Comparison of ENCODE assay signal across 8 cellular contexts in the genomic region with DNA sequence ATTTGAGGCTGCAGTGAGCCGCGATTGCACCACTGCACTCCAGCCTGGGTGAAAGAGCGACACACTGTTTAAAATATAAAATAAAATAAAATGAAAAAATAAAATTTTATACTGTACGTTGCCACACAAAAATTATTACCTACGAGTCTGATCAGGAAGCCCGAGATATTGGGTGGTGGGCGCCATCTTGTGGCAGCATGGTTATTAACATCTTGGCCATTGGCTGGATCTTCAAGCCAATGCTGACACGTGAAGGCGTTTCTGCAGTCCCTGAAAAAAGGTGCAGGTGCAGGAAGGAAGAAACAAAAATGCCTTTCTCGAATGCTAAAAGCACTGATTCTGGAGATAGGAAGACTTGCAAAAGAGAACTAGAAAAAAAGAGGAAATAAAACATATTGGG. TPM values are rescaled to one million over a fixed set of nuclear protein-coding genes. Genes with fewer than 3 reads are reported as not detected.
DNase-seq lines count a peak whose midpoint lies in the region; ATAC-seq, FAIRE-seq and TF ChIP-seq lines count a peak whose summit lies in the region.

No MANE protein-coding gene starts in this region.

- no peak for FAIRE-seq in urothelium cell line (lab: Jason Lieb, UNC)

- no peaks in the 10 kb centered on the region for H3K36me3 ChIP-seq in Panc1 (ENCODE audit: control insufficient read depth, insufficient read depth, low read length)
- H3K36me3 ChIP-seq in trophoblast cell (ENCODE audit: control insufficient read depth in 1 of 2, insufficient read depth in 2 of 2, low read length in 2 of 2) = no peaks in the 10 kb centered on the region

- no peak overlapping the region for H3K23ac ChIP-seq in trophoblast cell (ENCODE audit: low read length)

- no peak overlapping the region for H2BK120ac ChIP-seq in trophoblast cell (ENCODE audit: insufficient read depth, low read length, poor library complexity)

- H3K18ac ChIP-seq in trophoblast cell (ENCODE audit: low read length) = no peak overlapping the region

- H3K79me1 ChIP-seq in trophoblast cell (ENCODE audit: low read length) = no peaks in the 10 kb centered on the region

- POLR2A ChIA-PET in Panc1 (lab: Charles Lee) = no interaction called here

- H3K9ac ChIP-seq in trophoblast cell (ENCODE audit: low read length) = no peak overlapping the region

- no peak overlapping the region for H2BK12ac ChIP-seq in trophoblast cell (ENCODE audit: low read length)

- no peak overlapping the region for H3K4me3 ChIP-seq in Panc1 (ENCODE audit: low read depth in 2 of 2, low read length in 2 of 2)
- no peak overlapping the region for H3K4me3 ChIP-seq in foreskin fibroblast (ENCODE audit: low read depth in 1 of 2, low read length in 2 of 2)
- H3K4me3 ChIP-seq in trophoblast cell (ENCODE audit: low read depth, low read length) = no peak overlapping the region

- no peak overlapping the region for H2AK5ac ChIP-seq in trophoblast cell (ENCODE audit: low read length)

- H3K27me3 ChIP-seq in Panc1 (ENCODE audit: control insufficient read depth, insufficient read depth, low read length) (no peaks in the 10 kb centered on the region), trophoblast cell (ENCODE audit: insufficient read depth, low read length) (no peaks in the 10 kb centered on the region)

- H3K4me2 ChIP-seq in trophoblast cell (ENCODE audit: low read length) = no peak overlapping the region

- no peak overlapping the region for H4K8ac ChIP-seq in trophoblast cell (ENCODE audit: low read depth, low read length)

- intact Hi-C loops in Panc1 (cut with micrococcal nuclease; ENCODE audit: unreplicated experiment) = loop anchor here (5.0 kb wide), 1 partner anchor 89 kb away; no protein-coding TSS in a partner anchor

- no CpG with 5 or more reads among the region's 10 CpGs for WGBS in trophoblast cell (ENCODE audit: extremely low coverage, insufficient coverage, insufficient read length)

- in situ Hi-C loops in Panc1 (cut with HindIII; ENCODE audit: low pct_unique_long_range_greater_than_20kb, low sequenced_read_pairs) = no loop called here

- H3K27ac ChIP-seq in Panc1 (ENCODE audit: low read length) (no peak overlapping the region), trophoblast cell (ENCODE audit: low read depth, low read length) (no peak overlapping the region)

- no peaks in the 10 kb centered on the region for H3K79me2 ChIP-seq in trophoblast cell (ENCODE audit: control insufficient read depth, insufficient read depth, low read length, poor library complexity)

- H3K9me3 ChIP-seq in Panc1 (ENCODE audit: control insufficient read depth, insufficient read depth, low read depth, low read length) (no peaks in the 10 kb centered on the region), trophoblast cell (ENCODE audit: insufficient read depth, low read depth, low read length) (no peaks in the 10 kb centered on the region)

- CTCF ChIA-PET in Panc1 (lab: Charles Lee) = no interaction called here

- H4K12ac ChIP-seq in trophoblast cell (ENCODE audit: low read depth, low read length) = no peak overlapping the region

- H2BK5ac ChIP-seq in trophoblast cell (ENCODE audit: low read depth, low read length, poor library complexity) = no peak overlapping the region

- ATAC-seq in HG03342 (IDR thresholded peaks at IDR 0.05; ENCODE audit: unreplicated experiment) (peak; percentile 52), Panc1 (peak; percentile 62; the same call in 1 of the 2 replicates), GM18519 (IDR thresholded peaks at IDR 0.05; ENCODE audit: low FRiP score, unreplicated experiment) (no peak)

- no peak overlapping the region for H3K14ac ChIP-seq in trophoblast cell (ENCODE audit: low read length)

- no peak overlapping the region for H2AFZ ChIP-seq in trophoblast cell (ENCODE audit: insufficient read depth, low read length, poor library complexity)

- H3K4me1 ChIP-seq in Panc1 (ENCODE audit: control insufficient read depth, insufficient read depth, low read length) (no peaks in the 10 kb centered on the region), trophoblast cell (ENCODE audit: control insufficient read depth in 1 of 2, insufficient read depth in 2 of 2, low read length in 2 of 2) (no peaks in the 10 kb centered on the region)

- peak; percentile 78 for TF ChIP-seq CTCF in Panc1 (IDR thresholded peaks at IDR 0.05)
- peak; percentile 49 for TF ChIP-seq CTCF in foreskin fibroblast (IDR thresholded peaks at IDR 0.05; ENCODE audit: low read depth, low read length)

- DNase-seq in Daoy (ENCODE audit: low read depth) (peak; percentile 44), Panc1 (ENCODE audit: low read depth, low spot score) (no peak), foreskin fibroblast (peak; percentile 14 to 68), trophoblast cell (peak; percentile 16 to 70), urothelium cell line (ENCODE audit: low spot score) (peak; percentile 43)
- peak; percentile 41 for DNase-seq in activated T-helper 9 cell treated with anti-CD3 and anti-CD28 coated beads, Interleukin-2, amount 50 U/mL, for 16 hours (ENCODE audit: low read depth)

- no peak overlapping the region for H3K4ac ChIP-seq in trophoblast cell (ENCODE audit: low read depth, low read length)

- H4K91ac ChIP-seq in trophoblast cell (ENCODE audit: low read depth, low read length) = no peak overlapping the region

- no TSS peak for BruUV-seq in Panc1 (replicated peaks; lab: Mats Ljungman, UMichigan)

RNA-seq across cellular contexts. Expression of gene TLR8, which starts 4.9 kb away (rescaled TPM):
- not detected in 2 replicates for total RNA-seq in Daoy (2014; rRNA removed; shearing (Covaris generic))
- not detected for total RNA-seq in Panc1 (2021; ENCODE audit: unreplicated experiment)
- not detected for polyA plus RNA-seq in Panc1 (2012; ENCODE audit: insufficient read length)
- polyA plus RNA-seq in trophoblast cell (2013) = 0.01 TPM in 1 of 2 replicates, not detected in the other

RNA-seq across cellular contexts. Expression of gene TLR7, which starts 34.6 kb away (rescaled TPM):
- 0.06 TPM in 1 of 2 replicates, not detected in the other for total RNA-seq in Daoy (2014; rRNA removed; shearing (Covaris generic))
- not detected for total RNA-seq in Panc1 (2021; ENCODE audit: unreplicated experiment)
- polyA plus RNA-seq in Panc1 (2012; ENCODE audit: insufficient read length) = not detected
- 0.97 and 1.1 TPM in 2 replicates for polyA plus RNA-seq in trophoblast cell (2013)
